In genomic region chr2:156334496-156335478, GRCh38 we compare ENCODE assay signal across 8 cellular contexts. TPM values are rescaled to one million over a fixed set of nuclear protein-coding genes. Genes with fewer than 3 reads are reported as not detected.
A peak's percentile ranks its signal among the peaks of the same experiment; 100 is the strongest.
DNase-seq lines count a peak whose midpoint lies in the region; ATAC-seq and TF ChIP-seq lines count a peak whose summit lies in the region.

No MANE protein-coding gene starts in this region.

- H3K27me3 ChIP-seq in CD8-positive, alpha-beta T cell (ENCODE audit: insufficient read depth, low read length) = no peaks in the 10 kb centered on the region
- H3K27me3 ChIP-seq in foreskin keratinocyte (peaks cover 10% of the 10 kb centered on the region), neuronal stem cell (ENCODE audit: control insufficient read depth in 3 of 3, insufficient read depth in 3 of 3, low read depth in 1 of 3, low read length in 3 of 3) (peaks cover 14 to 38% (median 30%) of the 10 kb centered on the region in 3 experiments)

- no peak overlapping the region for H4K8ac ChIP-seq in neuronal stem cell (ENCODE audit: low read depth, low read length)

- peak; percentile 37 for ATAC-seq in CD8-positive, alpha-beta T cell
- ATAC-seq in GM21423 (IDR thresholded peaks at IDR 0.05; ENCODE audit: unreplicated experiment) = peak; percentile 25
- ATAC-seq in foreskin keratinocyte = peak; percentile 69

- intact Hi-C loops in CD8-positive, alpha-beta T cell (cut with DNase I, micrococcal nuclease) = loop anchor here (1.0 to 10.0 kb wide), 8 partner anchors 8 to 1133 kb away; partner anchors contain the start of genes CYTIP (in 2 of the 2) and GPD2 (in 1 of the 2)
- intact Hi-C loops in activated naive CD4-positive, alpha-beta T cell treated with anti-CD3 and anti-CD28 coated beads for 36 hours (cut with micrococcal nuclease) = loop anchor here (1.0 to 5.0 kb wide), 9 partner anchors 51 to 1293 kb away; partner anchors contain the start of genes ACVR1C and CYTIP

- H2AK5ac ChIP-seq in neuronal stem cell (ENCODE audit: low read depth, low read length) = no peak overlapping the region

- no peaks in the 10 kb centered on the region for H3K9me3 Mint-ChIP-seq in CD8-positive, alpha-beta T cell
- H3K9me3 Mint-ChIP-seq in IgD-negative memory B cell = no peaks in the 10 kb centered on the region
- no peaks in the 10 kb centered on the region for H3K9me3 Mint-ChIP-seq in activated naive CD4-positive, alpha-beta T cell treated with anti-CD3 and anti-CD28 coated beads for 36 hours

- no peaks in the 10 kb centered on the region for H3K36me3 ChIP-seq in CD8-positive, alpha-beta T cell (ENCODE audit: insufficient read depth, low read length)
- H3K36me3 ChIP-seq in neuronal stem cell (replicated peaks in 1 of 2; ENCODE audit: control insufficient read depth in 2 of 2, insufficient read depth in 2 of 2, low read length in 2 of 2) = no peaks in the 10 kb centered on the region

- peak overlapping the region; percentile 54 for H2BK5ac ChIP-seq in neuronal stem cell (ENCODE audit: low read length)

- H3K9ac ChIP-seq in neuronal stem cell (ENCODE audit: low read depth, low read length, poor library complexity) = peak overlapping the region; percentile 63

- peak overlapping the region; percentile 43 for H3K23ac ChIP-seq in neuronal stem cell (ENCODE audit: low read depth, low read length, poor library complexity)

- peaks cover 27% of the 10 kb centered on the region for H3K4me1 ChIP-seq in CD8-positive, alpha-beta T cell (ENCODE audit: insufficient read depth, low read length)
- H3K4me1 ChIP-seq in foreskin keratinocyte (peaks cover 9% of the 10 kb centered on the region), neuronal stem cell (ENCODE audit: control insufficient read depth in 2 of 2, insufficient read depth in 1 of 2, low read depth in 1 of 2, low read length in 2 of 2) (peaks cover 6 to 15% of the 10 kb centered on the region in 2 donors)

- no peak overlapping the region for H2BK120ac ChIP-seq in neuronal stem cell (ENCODE audit: low read depth, low read length)

- no peak overlapping the region for H4K91ac ChIP-seq in neuronal stem cell (ENCODE audit: low read depth, low read length, poor library complexity)

- TF ChIP-seq CTCF in CD8-positive, alpha-beta T cell (IDR thresholded peaks at IDR 0.05) = no peak
- peak; percentile 54 for TF ChIP-seq CTCF in foreskin keratinocyte (conservative IDR thresholded peaks at IDR 0.05)

- CTCF ChIA-PET in CD8-positive, alpha-beta T cell (lab: Charles Lee) = interaction anchor here (0.9 to 2.8 kb wide), 16 partner anchors 8 to 255 kb away, joined by 3 to 21 read pairs (median 4); no protein-coding TSS in a partner anchor
- CTCF ChIA-PET in activated naive CD4-positive, alpha-beta T cell treated with anti-CD3 and anti-CD28 coated beads for 36 hours (lab: Charles Lee) = interaction anchor here (0.7 to 3.2 kb wide), 21 partner anchors 8 to 383 kb away, joined by 3 to 44 read pairs (median 3); no protein-coding TSS in a partner anchor

- WGBS in neuronal stem cell (ENCODE audit: extremely low coverage in 2 of 2, insufficient read length in 2 of 2, insufficient replicate concordance in 1 of 2), 2 donors = no CpG with 5 or more reads among the region's 40 CpGs

- POLR2A ChIA-PET in CD8-positive, alpha-beta T cell (lab: Charles Lee) = interaction anchor here (1.1 to 4.4 kb wide), 7 partner anchors 8 to 165 kb away, joined by 3 to 31 read pairs (median 11); partner anchors contain the start of gene GPD2

- H3K4me1 Mint-ChIP-seq in CD8-positive, alpha-beta T cell (ENCODE audit: low read depth) = peaks cover 45% of the 10 kb centered on the region
- peaks cover 19 to 36% (median 26%) of the 10 kb centered on the region in 3 donors for H3K4me1 Mint-ChIP-seq in IgD-negative memory B cell
- H3K4me1 Mint-ChIP-seq in activated naive CD4-positive, alpha-beta T cell treated with anti-CD3 and anti-CD28 coated beads for 36 hours (ENCODE audit: low read depth) = peaks cover 48% of the 10 kb centered on the region

- no peaks in the 10 kb centered on the region for H3K79me1 ChIP-seq in neuronal stem cell (ENCODE audit: low read depth, low read length)

- H3K27ac ChIP-seq in CD8-positive, alpha-beta T cell (ENCODE audit: low read depth, low read length) = peak overlapping the region; percentile 91
- H3K27ac ChIP-seq in foreskin keratinocyte (peak overlapping the region; percentile 98), neuronal stem cell (replicated peaks; ENCODE audit: low read length) (no peak overlapping the region), substantia nigra (ENCODE audit: low read depth, low read length, poor library complexity, severe bottlenecking) (peak overlapping the region; percentile 95)

- H3K4me2 ChIP-seq in neuronal stem cell (ENCODE audit: insufficient read depth, low read length, poor library complexity, severe bottlenecking) = peak overlapping the region; percentile 79

- no peak overlapping the region for H3K14ac ChIP-seq in neuronal stem cell (ENCODE audit: low read length)

- peak overlapping the region; percentile 99 for H2AFZ ChIP-seq in neuronal stem cell (ENCODE audit: low read length)

- peak overlapping the region; percentile 83 for H3K4me3 ChIP-seq in CD8-positive, alpha-beta T cell (ENCODE audit: low read depth, low read length)
- H3K4me3 ChIP-seq in neuronal stem cell (ENCODE audit: low read length in 2 of 2) = peak overlapping the region; percentile 70 to 85

- H2BK15ac ChIP-seq in neuronal stem cell (ENCODE audit: low read length) = peak overlapping the region; percentile 49

- peaks cover 16% of the 10 kb centered on the region for H3K27me3 Mint-ChIP-seq in CD8-positive, alpha-beta T cell (ENCODE audit: low read depth)
- peaks cover 18% of the 10 kb centered on the region for H3K27me3 Mint-ChIP-seq in IgD-negative memory B cell
- no peaks in the 10 kb centered on the region for H3K27me3 Mint-ChIP-seq in activated naive CD4-positive, alpha-beta T cell treated with anti-CD3 and anti-CD28 coated beads for 36 hours (ENCODE audit: low read depth)

- peak overlapping the region; percentile 90 for H3K4me3 Mint-ChIP-seq in CD8-positive, alpha-beta T cell
- H3K4me3 Mint-ChIP-seq in IgD-negative memory B cell = peak overlapping the region; percentile 96 to 99 (median 99)
- peak overlapping the region; percentile 87 for H3K4me3 Mint-ChIP-seq in activated naive CD4-positive, alpha-beta T cell treated with anti-CD3 and anti-CD28 coated beads for 36 hours

- no peaks in the 10 kb centered on the region for H3K9me3 ChIP-seq in CD8-positive, alpha-beta T cell (ENCODE audit: low read length)
- H3K9me3 ChIP-seq in neuronal stem cell (replicated peaks in 1 of 2; ENCODE audit: control insufficient read depth in 2 of 2, insufficient read depth in 1 of 2, low read depth in 1 of 2, low read length in 2 of 2) = peaks cover 0 to 12% of the 10 kb centered on the region in 2 donors

- H3K18ac ChIP-seq in neuronal stem cell (ENCODE audit: low read length) = peak overlapping the region; percentile 72

- H3K4ac ChIP-seq in neuronal stem cell (ENCODE audit: low read length) = no peak overlapping the region

- H2BK12ac ChIP-seq in neuronal stem cell (ENCODE audit: low read length) = no peak overlapping the region

- H3K27ac Mint-ChIP-seq in CD8-positive, alpha-beta T cell = peak overlapping the region; percentile 98
- peak overlapping the region; percentile 100 for H3K27ac Mint-ChIP-seq in IgD-negative memory B cell
- peak overlapping the region; percentile 95 for H3K27ac Mint-ChIP-seq in activated naive CD4-positive, alpha-beta T cell treated with anti-CD3 and anti-CD28 coated beads for 36 hours

- peak; percentile 58 to 95 (median 79) for DNase-seq in CD8-positive, alpha-beta T cell
- DNase-seq in SHP77 treated with DMSO at 0.1 percent for 48 hours (lab: John Stamatoyannopoulos, UW) (peak; percentile 64), foreskin keratinocyte (peak; percentile 53 to 82), neuronal stem cell (ENCODE audit: low spot score) (peak; percentile 50), substantia nigra (lab: John Stamatoyannopoulos, UW) (peak; percentile 50 to 95 (median 79))
- peak; percentile 87 for DNase-seq in activated naive CD4-positive, alpha-beta T cell treated with anti-CD3 and anti-CD28 coated beads for 36 hours

- peaks cover 34% of the 10 kb centered on the region for H3K36me3 Mint-ChIP-seq in CD8-positive, alpha-beta T cell
- peaks cover 2% of the 10 kb centered on the region for H3K36me3 Mint-ChIP-seq in IgD-negative memory B cell
- H3K36me3 Mint-ChIP-seq in activated naive CD4-positive, alpha-beta T cell treated with anti-CD3 and anti-CD28 coated beads for 36 hours (ENCODE audit: low read depth) = peaks cover 20% of the 10 kb centered on the region

RNA-seq across cellular contexts. Expression of gene NR4A2, which starts 2.3 kb away (rescaled TPM):
- total RNA-seq in CD8-positive, alpha-beta T cell = 100 to 1,000 TPM; 777 to 796 TPM
- polyA plus RNA-seq in IgD-negative memory B cell = 22.7 TPM
- total RNA-seq in activated naive CD4-positive, alpha-beta T cell treated with anti-CD3 and anti-CD28 coated beads for 36 hours = 10 to 100 TPM; 29.7 to 32.9 TPM
- total RNA-seq in foreskin keratinocyte = 0.31 and 0.32 TPM in 2 replicates
- 0.17 and 0.30 TPM in 2 replicates for polyA plus RNA-seq in foreskin keratinocyte
- 0.25 TPM for polyA plus RNA-seq in neuronal stem cell (2013, experiment 1 of 2)
- polyA plus RNA-seq in neuronal stem cell (2013, experiment 2 of 2) = 0.37 TPM

Comparison
In these comparisons a context has a peak if more than half of its experiments do, and no peak if none do; other contexts are left out.
1. RNA of gene NR4A2, which starts 2.3 kb away (total RNA-seq): 777 to 796 TPM in CD8-positive, alpha-beta T cell and 29.7 to 32.9 TPM in activated naive CD4-positive, alpha-beta T cell treated with anti-CD3 and anti-CD28 coated beads for 36 hours; 0.31 to 0.32 TPM in foreskin keratinocyte; every median in the first group is over 10 times any median in the second.
2. Peak in every context shown above with its lines, with median percentiles within 50 percentile points of each other: ATAC-seq, DNase-seq, H3K27ac Mint-ChIP-seq and H3K4me3 Mint-ChIP-seq.